In the genomic region with DNA sequence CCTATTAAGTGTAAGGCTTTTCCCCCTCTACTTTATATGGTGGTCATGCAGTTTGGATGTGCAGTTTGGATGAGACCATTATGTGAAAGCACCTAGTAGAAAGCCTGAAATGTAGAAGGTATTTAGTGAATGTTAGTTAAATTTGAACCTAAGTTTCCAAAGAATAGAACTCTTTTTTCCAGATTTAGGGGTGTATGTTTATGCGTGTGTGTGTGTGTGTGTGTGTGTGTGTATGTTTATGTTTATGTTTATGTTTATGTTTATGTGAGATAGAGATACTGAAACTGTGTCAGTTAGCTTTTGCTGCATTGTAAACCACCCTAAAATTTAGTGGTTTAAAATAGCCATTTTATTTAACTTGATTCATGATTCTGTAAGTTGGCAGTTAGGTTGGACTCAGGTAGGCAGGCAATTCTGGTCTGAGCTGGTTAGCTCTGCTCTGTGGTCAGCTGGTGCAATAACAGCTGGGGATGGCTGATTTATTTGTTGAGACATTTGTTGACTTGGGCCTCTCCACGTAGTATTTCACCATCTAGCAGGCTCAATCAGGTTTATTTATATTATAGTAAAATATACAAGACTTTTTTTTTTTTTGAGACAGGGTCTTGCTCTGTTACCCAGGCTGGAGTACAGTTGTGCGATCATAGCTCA, we compare ENCODE assay signal across 15 cellular contexts. TPM values are rescaled to one million over a fixed set of nuclear protein-coding genes. Genes with fewer than 3 reads are reported as not detected.
A peak's percentile ranks its signal among the peaks of the same experiment; 100 is the strongest.
DNase-seq lines count a peak whose midpoint lies in the region; ATAC-seq and TF ChIP-seq lines count a peak whose summit lies in the region.
"Had no signal": no experiment of that assay in that cellular context is flagged by ENCODE, and none has a peak within 500 bp of the region (broad histone marks: within the 10 kb centered on the region; RNA-seq: fewer than 3 reads in every experiment).

No MANE protein-coding gene starts in this region.

- TF ChIP-seq CTCF in SK-N-SH (IDR thresholded peaks at IDR 0.05) (no peak), endodermal cell (conservative IDR thresholded peaks at IDR 0.05) (no peak)

- no peak overlapping the region for H2AFZ ChIP-seq in SK-N-SH (ENCODE audit: low read depth)

- peaks cover 16% of the 10 kb centered on the region for H3K36me3 Mint-ChIP-seq in endodermal cell (ENCODE audit: low read depth)

- H3K27me3 Mint-ChIP-seq in endodermal cell (ENCODE audit: insufficient read depth), result no peaks in the 10 kb centered on the region

- H3F3A ChIP-seq in SK-N-SH (replicated peaks; ENCODE audit: insufficient read depth), result peaks cover 32% of the 10 kb centered on the region

- H3K36me3 ChIP-seq in SK-N-SH (replicated peaks in 1 of 2; ENCODE audit: control insufficient read depth in 1 of 2, insufficient read depth in 2 of 2, low read length in 1 of 2) (peaks cover 23 to 33% of the 10 kb centered on the region in 2 experiments), endodermal cell (ENCODE audit: control insufficient read depth, insufficient read depth, low read length) (peaks cover 22% of the 10 kb centered on the region)

- H3K4me1 ChIP-seq in SK-N-SH (ENCODE audit: control insufficient read depth in 1 of 2, insufficient read depth in 2 of 2, low read depth in 1 of 2, low read length in 1 of 2), result peaks cover 23% of the 10 kb centered on the region in 2 experiments
- H3K4me1 ChIP-seq in endodermal cell (ENCODE audit: control insufficient read depth, insufficient read depth, low read length), result peaks cover 5% of the 10 kb centered on the region
- H3K4me1 ChIP-seq: psoas muscle had no signal

- POLR2A ChIA-PET in SK-N-SH (lab: Yijun Ruan, JAX), result interaction anchor here (1.3 kb wide), 1 partner anchor 9 kb away, joined by 3 read pairs; no protein-coding TSS in a partner anchor

- 73% methylated on average over 3 of the region's 3 CpGs for WGBS in SK-N-SH (ENCODE audit: low lambda C conversion rate)
- 94 to 95% methylated on average over 2 to 3 of the region's 3 CpGs for WGBS in endodermal cell (ENCODE audit: insufficient coverage in 1 of 2, insufficient read length in 1 of 2), 2 experiments

- peaks cover 16% of the 10 kb centered on the region; the same call in 1 of the 2 replicates for H3K79me2 ChIP-seq in SK-N-SH (ENCODE audit: insufficient read depth)

- no peak overlapping the region for H3K4me2 ChIP-seq in SK-N-SH

- no peak for TF ChIP-seq EP300 in SK-N-SH (IDR thresholded peaks at IDR 0.05; ENCODE audit: borderline replicate concordance in 1 of 2, low read depth in 1 of 2, low read length in 1 of 2)

- H3K9me2 ChIP-seq in SK-N-SH, result no peaks in the 10 kb centered on the region

- peaks cover 29% of the 10 kb centered on the region for H3K4me1 Mint-ChIP-seq in endodermal cell

- TF ChIP-seq RAD21 in SK-N-SH (IDR thresholded peaks at IDR 0.05; ENCODE audit: low read length), result no peak

- peak overlapping the region; percentile 8 for H3K27ac Mint-ChIP-seq in endodermal cell

- H3K27me3 ChIP-seq in SK-N-SH (ENCODE audit: insufficient read depth) (no peaks in the 10 kb centered on the region), endodermal cell (ENCODE audit: control insufficient read depth, insufficient read depth, low read length, poor library complexity, severe bottlenecking) (no peaks in the 10 kb centered on the region)
- H3K27me3 ChIP-seq: testis had no signal

- ATAC-seq in SK-N-SH treated with all-trans-retinoic acid at 6 μM for 48 hours, result no peak
- no peak for ATAC-seq in GM21529 (IDR thresholded peaks at IDR 0.05; ENCODE audit: unreplicated experiment)
- ATAC-seq: psoas muscle, Right ventricle myocardium inferior had no signal

- no peaks in the 10 kb centered on the region for H4K20me1 ChIP-seq in SK-N-SH (ENCODE audit: insufficient read depth)

- H3K4me3 ChIP-seq in SK-N-SH (ENCODE audit: low read depth in 2 of 2, low read length in 1 of 2) (no peak overlapping the region), endodermal cell (ENCODE audit: low read length) (no peak overlapping the region)
- H3K4me3 ChIP-seq: psoas muscle, testis had no signal

- H3K9me3 Mint-ChIP-seq in endodermal cell, result no peaks in the 10 kb centered on the region

- H3K9me3 ChIP-seq in SK-N-SH, result no peaks in the 10 kb centered on the region
- no peaks in the 10 kb centered on the region for H3K9me3 ChIP-seq in endodermal cell (ENCODE audit: control insufficient read depth, low read length)
- H3K9me3 ChIP-seq: psoas muscle, testis had no signal

- H3K4me3 Mint-ChIP-seq in endodermal cell, result no peak overlapping the region

- CTCF ChIA-PET in SK-N-SH (lab: Yijun Ruan, JAX), result interaction anchor here (1.2 to 3.6 kb wide), 7 partner anchors 9 to 274 kb away, joined by 3 to 24 read pairs (median 4); no protein-coding TSS in a partner anchor

- DNase-seq in SK-N-SH (no peak), NOMO-1 (lab: John Stamatoyannopoulos, UW; ENCODE audit: unreplicated experiment in 2 of 2) (peak; percentile 21 to 43), endodermal cell (no peak), renal cortical epithelial cell (ENCODE audit: low read depth) (peak; percentile 83), kidney tubule cell (ENCODE audit: low spot score) (no peak), NCI-H1436 treated with DMSO at 0.1 percent for 48 hours (lab: John Stamatoyannopoulos, UW) (no peak)
- DNase-seq: activated CD4-positive, CD25-positive, alpha-beta regulatory T cell; activated effector memory CD4-positive, alpha-beta T cell treated with anti-CD3 and anti-CD28 coated beads, Interleukin-2, amount 50 U/mL, for 16 hours; kidney glomerular epithelial cell; NCI-H1930; psoas muscle; testis had no signal

- H3K27ac ChIP-seq in SK-N-SH (ENCODE audit: low read depth in 2 of 2, low read length in 1 of 2) (peak overlapping the region in 1 of 2 experiments; percentile 58; a peak in 3 of 4 replicates), endodermal cell (ENCODE audit: low read depth, low read length) (no peak overlapping the region)
- H3K27ac ChIP-seq: psoas muscle, testis had no signal

- no peak overlapping the region for H3K9ac ChIP-seq in SK-N-SH
- no peak overlapping the region for H3K9ac ChIP-seq in endodermal cell (ENCODE audit: extremely low read depth, low read length, poor library complexity, severe bottlenecking)

TF ChIP-seq in SK-N-SH, 30 proteins besides CTCF, POLR2A, EP300 and RAD21:
- TF ChIP-seq RXRA (IDR thresholded peaks at IDR 0.05; ENCODE audit: borderline replicate concordance, low read depth) (no peak), CHD2 (IDR thresholded peaks at IDR 0.05; ENCODE audit: low read length, partially characterized antibody) (no peak), JUND (IDR thresholded peaks at IDR 0.05) (no peak)
- TF ChIP-seq, protein P1, sequence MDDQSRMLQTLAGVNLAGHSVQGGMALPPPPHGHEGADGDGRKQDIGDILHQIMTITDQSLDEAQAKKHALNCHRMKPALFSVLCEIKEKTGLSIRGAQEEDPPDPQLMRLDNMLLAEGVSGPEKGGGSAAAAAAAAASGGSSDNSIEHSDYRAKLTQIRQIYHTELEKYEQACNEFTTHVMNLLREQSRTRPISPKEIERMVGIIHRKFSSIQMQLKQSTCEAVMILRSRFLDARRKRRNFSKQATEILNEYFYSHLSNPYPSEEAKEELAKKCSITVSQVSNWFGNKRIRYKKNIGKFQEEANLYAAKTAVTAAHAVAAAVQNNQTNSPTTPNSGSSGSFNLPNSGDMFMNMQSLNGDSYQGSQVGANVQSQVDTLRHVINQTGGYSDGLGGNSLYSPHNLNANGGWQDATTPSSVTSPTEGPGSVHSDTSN (IDR thresholded peaks at IDR 0.05), result 0 out of 2 replicates have a peak, but pooled peaks have one; percentile 6

TF ChIP-seq in SK-N-SH treated with all-trans-retinoic acid at 6 μM for 48 hours, 23 proteins besides CTCF, POLR2A, EP300 and RAD21:
- TF ChIP-seq SNAI2 (CRISPR knock-in tag; IDR thresholded peaks at IDR 0.05) (no peak), ZFP30 (CRISPR knock-in tag; IDR thresholded peaks at IDR 0.05) (no peak), ZNF8 (CRISPR knock-in tag; IDR thresholded peaks at IDR 0.05) (no peak), CSDC2 (CRISPR knock-in tag; IDR thresholded peaks at IDR 0.05) (no peak), ARNTL (CRISPR knock-in tag; IDR thresholded peaks at IDR 0.05; ENCODE audit: borderline replicate concordance, low read depth) (no peak), PPARA (CRISPR knock-in tag; IDR thresholded peaks at IDR 0.05; ENCODE audit: borderline replicate concordance) (no peak), ZNF565 (CRISPR knock-in tag; conservative IDR thresholded peaks at IDR 0.05; ENCODE audit: low read depth) (no peak)
- TF ChIP-seq, protein P2, sequence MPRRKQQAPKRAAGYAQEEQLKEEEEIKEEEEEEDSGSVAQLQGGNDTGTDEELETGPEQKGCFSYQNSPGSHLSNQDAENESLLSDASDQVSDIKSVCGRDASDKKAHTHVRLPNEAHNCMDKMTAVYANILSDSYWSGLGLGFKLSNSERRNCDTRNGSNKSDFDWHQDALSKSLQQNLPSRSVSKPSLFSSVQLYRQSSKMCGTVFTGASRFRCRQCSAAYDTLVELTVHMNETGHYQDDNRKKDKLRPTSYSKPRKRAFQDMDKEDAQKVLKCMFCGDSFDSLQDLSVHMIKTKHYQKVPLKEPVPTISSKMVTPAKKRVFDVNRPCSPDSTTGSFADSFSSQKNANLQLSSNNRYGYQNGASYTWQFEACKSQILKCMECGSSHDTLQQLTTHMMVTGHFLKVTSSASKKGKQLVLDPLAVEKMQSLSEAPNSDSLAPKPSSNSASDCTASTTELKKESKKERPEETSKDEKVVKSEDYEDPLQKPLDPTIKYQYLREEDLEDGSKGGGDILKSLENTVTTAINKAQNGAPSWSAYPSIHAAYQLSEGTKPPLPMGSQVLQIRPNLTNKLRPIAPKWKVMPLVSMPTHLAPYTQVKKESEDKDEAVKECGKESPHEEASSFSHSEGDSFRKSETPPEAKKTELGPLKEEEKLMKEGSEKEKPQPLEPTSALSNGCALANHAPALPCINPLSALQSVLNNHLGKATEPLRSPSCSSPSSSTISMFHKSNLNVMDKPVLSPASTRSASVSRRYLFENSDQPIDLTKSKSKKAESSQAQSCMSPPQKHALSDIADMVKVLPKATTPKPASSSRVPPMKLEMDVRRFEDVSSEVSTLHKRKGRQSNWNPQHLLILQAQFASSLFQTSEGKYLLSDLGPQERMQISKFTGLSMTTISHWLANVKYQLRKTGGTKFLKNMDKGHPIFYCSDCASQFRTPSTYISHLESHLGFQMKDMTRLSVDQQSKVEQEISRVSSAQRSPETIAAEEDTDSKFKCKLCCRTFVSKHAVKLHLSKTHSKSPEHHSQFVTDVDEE (CRISPR knock-in tag; IDR thresholded peaks at IDR 0.05), result no peak

RNA-seq across cellular contexts. Expression of a gene that starts 54.0 kb away (rescaled TPM):
- polyA plus RNA-seq in SK-N-SH (2012; rRNA removed), result 11.4 and 17.2 TPM in 2 replicates
- 14.5 and 16.3 TPM in 2 replicates for polyA plus RNA-seq in SK-N-SH (2012; cell fraction: cytosol; rRNA removed)
- polyA plus RNA-seq in SK-N-SH (2012; cell fraction: nucleus; rRNA removed), result 15.2 and 23.4 TPM in 2 replicates
- total RNA-seq in endodermal cell, result 10 to 100 TPM; 29.2 to 33.1 TPM
- 22.3 TPM for polyA plus RNA-seq in endodermal cell (2013, experiment 1 of 2)
- 21.1 TPM for polyA plus RNA-seq in endodermal cell (2013, experiment 2 of 2)
- total RNA-seq in renal cortical epithelial cell, result 26.9 and 41.2 TPM in 2 replicates

Comparison
In these comparisons a context has a peak if more than half of its experiments do, and no peak if none do; other contexts are left out.
1. DNase-seq: peak in NOMO-1 (2 of 2) and renal cortical epithelial cell (single experiment); none in SK-N-SH (single experiment), endodermal cell (single experiment), kidney tubule cell (single experiment) and NCI-H1436 treated with DMSO at 0.1 percent for 48 hours (single experiment).